Comparison of ENCODE assay signal across 35 cellular contexts in genomic region chr15:66149871-66150270, GRCh38.
"Had no signal": no experiment of that assay in that cellular context is flagged by ENCODE, and none has a peak within 500 bp of the region (broad histone marks: within the 10 kb centered on the region; RNA-seq: fewer than 3 reads in every experiment).

No MANE protein-coding gene starts in this region.

- H3K27ac Mint-ChIP-seq: activated CD4-positive, alpha-beta memory T cell treated with anti-CD3 and anti-CD28 coated beads for 36 hours; activated CD4-positive, alpha-beta T cell treated with anti-CD3 and anti-CD28 coated beads for 36 hours; activated CD4-positive, alpha-beta T cell treated with anti-CD3 and anti-CD28 coated beads, Interleukin-2, amount 10 ng/mL, durations not matched to agents 24 days and 14 days; activated CD8-positive, alpha-beta memory T cell treated with anti-CD3 and anti-CD28 coated beads, Interleukin-2, amount 10 ng/mL, durations not matched to agents 7 days and 5 days; activated CD8-positive, alpha-beta T cell treated with anti-CD3 and anti-CD28 coated beads, Interleukin-2, amount 10 ng/mL, durations not matched to agents 7 days and 5 days; activated naive CD4-positive, alpha-beta T cell treated with anti-CD3 and anti-CD28 coated beads for 36 hours; activated naive CD4-positive, alpha-beta T cell treated with anti-CD3 and anti-CD28 coated beads, Interleukin-2, amount 50 U/mL, for 24 hours; activated naive CD8-positive, alpha-beta T cell treated with anti-CD3 and anti-CD28 coated beads for 36 hours; activated naive CD8-positive, alpha-beta T cell treated with anti-CD3 and anti-CD28 coated beads, Interleukin-2, amount 50 U/mL, for 24 hours; activated T-helper 1 cell treated with anti-CD3 and anti-CD28 coated beads, Interleukin-12 subunit alpha, Interleukin-12 subunit beta, Interleukin-2, Interleukin-4 antibody, amounts not matched to agents 30 ng/mL and 10 ng/mL and 1 ng/mL, durations not matched to agents 14 hours and 24 hours and 36 hours; activated T-helper 2 cell treated with anti-CD3 and anti-CD28 coated beads, Interferon-gamma antibody, Interleukin-2, Interleukin-4, amounts not matched to agents 10 μg/mL and 5 μg/mL and 100 μg/mL, durations not matched to agents 14 hours and 24 hours and 36 hours had no signal

- H3K36me3 Mint-ChIP-seq: activated CD4-positive, alpha-beta memory T cell treated with anti-CD3 and anti-CD28 coated beads for 36 hours; activated CD8-positive, alpha-beta memory T cell treated with anti-CD3 and anti-CD28 coated beads, Interleukin-2, amount 10 ng/mL, durations not matched to agents 7 days and 5 days; activated naive CD4-positive, alpha-beta T cell treated with anti-CD3 and anti-CD28 coated beads, Interleukin-2, amount 50 U/mL, for 24 hours; activated naive CD8-positive, alpha-beta T cell treated with anti-CD3 and anti-CD28 coated beads for 36 hours; brain had no signal

- H3K9me3 ChIP-seq: adrenal gland, breast epithelium, colonic mucosa, esophagus squamous epithelium, gastroesophageal sphincter, heart right ventricle had no signal

- H3K27ac ChIP-seq: adrenal gland, breast epithelium, cardiac muscle cell, colonic mucosa, epithelial cell of prostate, esophagus squamous epithelium, gastroesophageal sphincter, heart right ventricle had no signal

- H3K27me3 Mint-ChIP-seq: activated CD4-positive, alpha-beta memory T cell treated with anti-CD3 and anti-CD28 coated beads for 36 hours had no signal

- H3K36me3 ChIP-seq: adrenal gland, breast epithelium, cardiac muscle cell, colonic mucosa, esophagus squamous epithelium, gastroesophageal sphincter, heart right ventricle had no signal

- ATAC-seq: activated CD4-positive, alpha-beta T cell treated with anti-CD3 and anti-CD28 coated beads for 36 hours; activated CD8-positive, alpha-beta memory T cell treated with anti-CD3 and anti-CD28 coated beads, Interleukin-2, amount 10 ng/mL, durations not matched to agents 7 days and 5 days; activated CD8-positive, alpha-beta T cell treated with anti-CD3 and anti-CD28 coated beads, Interleukin-2, amount 10 ng/mL, durations not matched to agents 7 days and 5 days; activated naive CD8-positive, alpha-beta T cell treated with anti-CD3 and anti-CD28 coated beads, Interleukin-2, amount 50 U/mL, for 24 hours; gastroesophageal sphincter had no signal

- H3K4me1 ChIP-seq: adrenal gland, breast epithelium, colonic mucosa, esophagus squamous epithelium, gastroesophageal sphincter had no signal

- FAIRE-seq: endometrium, endothelial cell of umbilical vein had no signal

- H3K9me3 Mint-ChIP-seq: activated CD4-positive, alpha-beta memory T cell treated with anti-CD3 and anti-CD28 coated beads for 36 hours; activated CD4-positive, alpha-beta T cell treated with anti-CD3 and anti-CD28 coated beads, Interleukin-2, amount 10 ng/mL, durations not matched to agents 24 days and 14 days; activated naive CD4-positive, alpha-beta T cell treated with anti-CD3 and anti-CD28 coated beads for 36 hours; activated naive CD4-positive, alpha-beta T cell treated with anti-CD3 and anti-CD28 coated beads, Interleukin-2, amount 50 U/mL, for 24 hours; activated naive CD8-positive, alpha-beta T cell treated with anti-CD3 and anti-CD28 coated beads for 36 hours; activated naive CD8-positive, alpha-beta T cell treated with anti-CD3 and anti-CD28 coated beads, Interleukin-2, amount 50 U/mL, for 24 hours; activated T-helper 1 cell treated with anti-CD3 and anti-CD28 coated beads, Interleukin-12 subunit alpha, Interleukin-12 subunit beta, Interleukin-2, Interleukin-4 antibody, amounts not matched to agents 30 ng/mL and 10 ng/mL and 1 ng/mL, durations not matched to agents 14 hours and 24 hours and 36 hours; activated T-helper 2 cell treated with anti-CD3 and anti-CD28 coated beads, Interferon-gamma antibody, Interleukin-2, Interleukin-4, amounts not matched to agents 10 μg/mL and 5 μg/mL and 100 μg/mL, durations not matched to agents 14 hours and 24 hours and 36 hours had no signal

- H3K4me3 ChIP-seq: adrenal gland, breast epithelium, cardiac muscle cell, colonic mucosa, esophagus squamous epithelium, gastroesophageal sphincter, heart right ventricle had no signal

- H3K27me3 ChIP-seq: adrenal gland, breast epithelium, cardiac muscle cell, colonic mucosa had no signal

- DNase-seq: activated CD4-positive, alpha-beta memory T cell treated with anti-CD3 and anti-CD28 coated beads for 36 hours; activated CD4-positive, alpha-beta T cell treated with anti-CD3 and anti-CD28 coated beads for 36 hours; activated CD4-positive, alpha-beta T cell treated with anti-CD3 and anti-CD28 coated beads, Interleukin-2, amount 10 ng/mL, durations not matched to agents 24 days and 14 days; activated CD4-positive, CD25-positive, alpha-beta regulatory T cell; activated CD4-positive, CD25-positive, alpha-beta regulatory T cell treated with anti-CD3 and anti-CD28 coated beads, Interleukin-2, amount 50 U/mL, for 72 hours; activated CD8-positive, alpha-beta memory T cell treated with anti-CD3 and anti-CD28 coated beads, Interleukin-2, amount 10 ng/mL, durations not matched to agents 7 days and 5 days; activated CD8-positive, alpha-beta memory T cell treated with anti-CD3 and anti-CD28 coated beads, Interleukin-2, amount 50 U/mL, for 4 hours; activated CD8-positive, alpha-beta T cell treated with anti-CD3 and anti-CD28 coated beads, Interleukin-2, amount 10 ng/mL, durations not matched to agents 7 days and 5 days; activated effector memory CD4-positive, alpha-beta T cell treated with anti-CD3 and anti-CD28 coated beads, Interleukin-2, amount 50 U/mL, for 16 hours; activated naive CD4-positive, alpha-beta T cell treated with anti-CD3 and anti-CD28 coated beads for 36 hours; activated naive CD8-positive, alpha-beta T cell treated with anti-CD3 and anti-CD28 coated beads for 36 hours; activated naive CD8-positive, alpha-beta T cell treated with anti-CD3 and anti-CD28 coated beads, Interleukin-2, amount 50 U/mL, for 24 hours; activated T-cell treated with anti-CD3 and anti-CD28 coated beads, Interleukin-2, amount 50 U/mL, for 1 hour; activated T-cell treated with anti-CD3 and anti-CD28 coated beads, Interleukin-2, amount 50 U/mL, for 48 hours; adrenal gland; amygdala; aorta; central memory CD4-positive, alpha-beta T cell; cerebellar nuclear complex; colonic mucosa; effector CD8-positive, alpha-beta T cell; esophagus squamous epithelium; foreskin melanocyte; heart right ventricle; T-helper 2 cell had no signal

- H3K4me1 Mint-ChIP-seq: activated CD4-positive, alpha-beta T cell treated with anti-CD3 and anti-CD28 coated beads for 36 hours; activated naive CD4-positive, alpha-beta T cell treated with anti-CD3 and anti-CD28 coated beads, Interleukin-2, amount 50 U/mL, for 24 hours; activated naive CD8-positive, alpha-beta T cell treated with anti-CD3 and anti-CD28 coated beads, Interleukin-2, amount 50 U/mL, for 24 hours had no signal

- H3K4me3 Mint-ChIP-seq: activated CD4-positive, alpha-beta memory T cell treated with anti-CD3 and anti-CD28 coated beads for 36 hours; activated CD4-positive, alpha-beta T cell treated with anti-CD3 and anti-CD28 coated beads for 36 hours; activated CD4-positive, alpha-beta T cell treated with anti-CD3 and anti-CD28 coated beads, Interleukin-2, amount 10 ng/mL, durations not matched to agents 24 days and 14 days; activated CD8-positive, alpha-beta memory T cell treated with anti-CD3 and anti-CD28 coated beads, Interleukin-2, amount 10 ng/mL, durations not matched to agents 7 days and 5 days; activated CD8-positive, alpha-beta T cell treated with anti-CD3 and anti-CD28 coated beads, Interleukin-2, amount 10 ng/mL, durations not matched to agents 7 days and 5 days; activated naive CD4-positive, alpha-beta T cell treated with anti-CD3 and anti-CD28 coated beads for 36 hours; activated naive CD4-positive, alpha-beta T cell treated with anti-CD3 and anti-CD28 coated beads, Interleukin-2, amount 50 U/mL, for 24 hours; activated naive CD8-positive, alpha-beta T cell treated with anti-CD3 and anti-CD28 coated beads for 36 hours; activated naive CD8-positive, alpha-beta T cell treated with anti-CD3 and anti-CD28 coated beads, Interleukin-2, amount 50 U/mL, for 24 hours; activated T-helper 1 cell treated with anti-CD3 and anti-CD28 coated beads, Interleukin-12 subunit alpha, Interleukin-12 subunit beta, Interleukin-2, Interleukin-4 antibody, amounts not matched to agents 30 ng/mL and 10 ng/mL and 1 ng/mL, durations not matched to agents 14 hours and 24 hours and 36 hours; brain had no signal
